Comparison of ENCODE assay signal across 1 cellular context in genomic region chr6:79186564-79186963, GRCh38.
TF ChIP-seq lines count a peak whose summit lies in the region.

No MANE protein-coding gene starts in this region.

TF ChIP-seq in GM23338, 12 proteins besides CTCF, POLR2A, EP300 and RAD21 (continued from another document):
- TF ChIP-seq, protein P1, sequence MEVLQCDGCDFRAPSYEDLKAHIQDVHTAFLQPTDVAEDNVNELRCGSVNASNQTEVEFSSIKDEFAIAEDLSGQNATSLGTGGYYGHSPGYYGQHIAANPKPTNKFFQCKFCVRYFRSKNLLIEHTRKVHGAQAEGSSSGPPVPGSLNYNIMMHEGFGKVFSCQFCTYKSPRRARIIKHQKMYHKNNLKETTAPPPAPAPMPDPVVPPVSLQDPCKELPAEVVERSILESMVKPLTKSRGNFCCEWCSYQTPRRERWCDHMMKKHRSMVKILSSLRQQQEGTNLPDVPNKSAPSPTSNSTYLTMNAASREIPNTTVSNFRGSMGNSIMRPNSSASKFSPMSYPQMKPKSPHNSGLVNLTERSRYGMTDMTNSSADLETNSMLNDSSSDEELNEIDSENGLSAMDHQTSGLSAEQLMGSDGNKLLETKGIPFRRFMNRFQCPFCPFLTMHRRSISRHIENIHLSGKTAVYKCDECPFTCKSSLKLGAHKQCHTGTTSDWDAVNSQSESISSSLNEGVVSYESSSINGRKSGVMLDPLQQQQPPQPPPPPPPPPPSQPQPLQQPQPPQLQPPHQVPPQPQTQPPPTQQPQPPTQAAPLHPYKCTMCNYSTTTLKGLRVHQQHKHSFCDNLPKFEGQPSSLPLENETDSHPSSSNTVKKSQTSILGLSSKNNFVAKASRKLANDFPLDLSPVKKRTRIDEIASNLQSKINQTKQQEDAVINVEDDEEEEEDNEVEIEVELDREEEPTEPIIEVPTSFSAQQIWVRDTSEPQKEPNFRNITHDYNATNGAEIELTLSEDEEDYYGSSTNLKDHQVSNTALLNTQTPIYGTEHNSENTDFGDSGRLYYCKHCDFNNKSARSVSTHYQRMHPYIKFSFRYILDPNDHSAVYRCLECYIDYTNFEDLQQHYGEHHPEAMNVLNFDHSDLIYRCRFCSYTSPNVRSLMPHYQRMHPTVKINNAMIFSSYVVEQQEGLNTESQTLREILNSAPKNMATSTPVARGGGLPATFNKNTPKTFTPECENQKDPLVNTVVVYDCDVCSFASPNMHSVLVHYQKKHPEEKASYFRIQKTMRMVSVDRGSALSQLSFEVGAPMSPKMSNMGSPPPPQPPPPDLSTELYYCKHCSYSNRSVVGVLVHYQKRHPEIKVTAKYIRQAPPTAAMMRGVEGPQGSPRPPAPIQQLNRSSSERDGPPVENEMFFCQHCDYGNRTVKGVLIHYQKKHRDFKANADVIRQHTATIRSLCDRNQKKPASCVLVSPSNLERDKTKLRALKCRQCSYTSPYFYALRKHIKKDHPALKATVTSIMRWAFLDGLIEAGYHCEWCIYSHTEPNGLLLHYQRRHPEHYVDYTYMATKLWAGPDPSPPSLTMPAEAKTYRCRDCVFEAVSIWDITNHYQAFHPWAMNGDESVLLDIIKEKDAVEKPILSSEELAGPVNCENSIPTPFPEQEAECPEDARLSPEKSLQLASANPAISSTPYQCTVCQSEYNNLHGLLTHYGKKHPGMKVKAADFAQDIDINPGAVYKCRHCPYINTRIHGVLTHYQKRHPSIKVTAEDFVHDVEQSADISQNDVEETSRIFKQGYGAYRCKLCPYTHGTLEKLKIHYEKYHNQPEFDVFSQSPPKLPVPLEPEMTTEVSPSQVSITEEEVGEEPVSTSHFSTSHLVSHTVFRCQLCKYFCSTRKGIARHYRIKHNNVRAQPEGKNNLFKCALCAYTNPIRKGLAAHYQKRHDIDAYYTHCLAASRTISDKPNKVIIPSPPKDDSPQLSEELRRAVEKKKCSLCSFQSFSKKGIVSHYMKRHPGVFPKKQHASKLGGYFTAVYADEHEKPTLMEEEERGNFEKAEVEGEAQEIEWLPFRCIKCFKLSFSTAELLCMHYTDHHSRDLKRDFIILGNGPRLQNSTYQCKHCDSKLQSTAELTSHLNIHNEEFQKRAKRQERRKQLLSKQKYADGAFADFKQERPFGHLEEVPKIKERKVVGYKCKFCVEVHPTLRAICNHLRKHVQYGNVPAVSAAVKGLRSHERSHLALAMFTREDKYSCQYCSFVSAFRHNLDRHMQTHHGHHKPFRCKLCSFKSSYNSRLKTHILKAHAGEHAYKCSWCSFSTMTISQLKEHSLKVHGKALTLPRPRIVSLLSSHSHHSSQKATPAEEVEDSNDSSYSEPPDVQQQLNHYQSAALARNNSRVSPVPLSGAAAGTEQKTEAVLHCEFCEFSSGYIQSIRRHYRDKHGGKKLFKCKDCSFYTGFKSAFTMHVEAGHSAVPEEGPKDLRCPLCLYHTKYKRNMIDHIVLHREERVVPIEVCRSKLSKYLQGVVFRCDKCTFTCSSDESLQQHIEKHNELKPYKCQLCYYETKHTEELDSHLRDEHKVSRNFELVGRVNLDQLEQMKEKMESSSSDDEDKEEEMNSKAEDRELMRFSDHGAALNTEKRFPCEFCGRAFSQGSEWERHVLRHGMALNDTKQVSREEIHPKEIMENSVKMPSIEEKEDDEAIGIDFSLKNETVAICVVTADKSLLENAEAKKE (CRISPR knock-in tag; IDR thresholded peaks at IDR 0.05), result no peak
- no peak for TF ChIP-seq EZH2 (IDR thresholded peaks at IDR 0.05; ENCODE audit: low read depth, unreplicated experiment)
- no peak for TF ChIP-seq POLR2AphosphoS5 (IDR thresholded peaks at IDR 0.05; ENCODE audit: low read depth)
- TF ChIP-seq CREB1 (CRISPR knock-in tag; IDR thresholded peaks at IDR 0.05; ENCODE audit: low read depth), result no peak
- no peak for TF ChIP-seq NANOG (IDR thresholded peaks at IDR 0.05; ENCODE audit: borderline replicate concordance)
